Comparison of ENCODE assay signal across 8 cellular contexts in genomic region chr1:230067871-230068814, GRCh38. TPM values are rescaled to one million over a fixed set of nuclear protein-coding genes. Genes with fewer than 3 reads are reported as not detected.
DNase-seq lines count a peak whose midpoint lies in the region; ATAC-seq and TF ChIP-seq lines count a peak whose summit lies in the region.

No MANE protein-coding gene starts in this region.

- DNase-seq in EL (peak; percentile 29), Karpas-422 (no peak), mucosa of descending colon (peak; percentile 48 to 67 (median 62)), testis (peak; percentile 33), ureter (ENCODE audit: low spot score) (no peak)
- peak; percentile 71 for DNase-seq in activated CD8-positive, alpha-beta memory T cell treated with anti-CD3 and anti-CD28 coated beads, Interleukin-2, amount 50 U/mL, for 48 hours

- 1% methylated on average over 61 to 65 of the region's 65 CpGs for WGBS in esophagus, 2 donors
- WGBS in testis, 2 donors = 1 to 5% methylated on average over 21 to 65 of the region's 65 CpGs

- no peaks in the 10 kb centered on the region for H3K79me2 ChIP-seq in Karpas-422 (ENCODE audit: low read length)

- H3K27ac ChIP-seq in Karpas-422 (ENCODE audit: low read length) (no peak overlapping the region), esophagus (ENCODE audit: low read depth in 2 of 2, low read length in 1 of 2) (peak overlapping the region; percentile 87 to 88), testis (peak overlapping the region; percentile 89 to 91)

- peak overlapping the region; percentile 92 for H3K4me2 ChIP-seq in Karpas-422 (ENCODE audit: low read depth, low read length, poor library complexity, severe bottlenecking)

- TF ChIP-seq CTCF in mucosa of descending colon (IDR thresholded peaks at IDR 0.05) (no peak), testis (IDR thresholded peaks at IDR 0.05) (no peak)

- H3K4me3 ChIP-seq in Karpas-422 (ENCODE audit: low read length) (peak overlapping the region; percentile 85), esophagus (ENCODE audit: low read depth in 1 of 2, low read length in 2 of 2) (peak overlapping the region; percentile 69 to 96), mucosa of descending colon (peak overlapping the region; percentile 79), testis (peak overlapping the region; percentile 84 to 86)

- intact Hi-C loops in mucosa of descending colon (cut with DNase I, micrococcal nuclease) = loop anchor here in 1 of 2 donors (5.0 kb wide), 1 partner anchor 461 kb away; no protein-coding TSS in a partner anchor
- intact Hi-C loops in testis (cut with DNase I; ENCODE audit: low total_unique reads) = loop anchor here (5.0 kb wide), 1 partner anchor 144 kb away; no protein-coding TSS in a partner anchor

- H3K9me3 ChIP-seq in Karpas-422 (ENCODE audit: low read length) = no peaks in the 10 kb centered on the region
- no peaks in the 10 kb centered on the region for H3K9me3 ChIP-seq in esophagus (ENCODE audit: control insufficient read depth in 2 of 2, insufficient read depth in 1 of 2, low read depth in 1 of 2, low read length in 1 of 2)
- no peaks in the 10 kb centered on the region for H3K9me3 ChIP-seq in mucosa of descending colon
- H3K9me3 ChIP-seq in testis = no peaks in the 10 kb centered on the region

- peak; percentile 42 for ATAC-seq in mucosa of descending colon
- no peak for ATAC-seq in HG02870 (IDR thresholded peaks at IDR 0.05; ENCODE audit: unreplicated experiment)

- peaks cover 25% of the 10 kb centered on the region for H3K4me1 ChIP-seq in Karpas-422 (ENCODE audit: low read length)
- peaks cover 0 to 8% of the 10 kb centered on the region in 2 donors for H3K4me1 ChIP-seq in esophagus (ENCODE audit: control insufficient read depth in 2 of 2, insufficient read depth in 2 of 2, low read length in 1 of 2)
- peaks cover 14% of the 10 kb centered on the region for H3K4me1 ChIP-seq in mucosa of descending colon (ENCODE audit: low read depth)
- peaks cover 22% of the 10 kb centered on the region for H3K4me1 ChIP-seq in testis

- H3K9me2 ChIP-seq in Karpas-422 (replicated peaks; ENCODE audit: insufficient read depth, low read length) = no peaks in the 10 kb centered on the region

- TF ChIP-seq POLR2A in testis (IDR thresholded peaks at IDR 0.05) = no peak

- peaks cover 46% of the 10 kb centered on the region for H4K20me1 ChIP-seq in Karpas-422 (ENCODE audit: insufficient read depth, low read depth, low read length)

- peak overlapping the region; percentile 77 for H3K9ac ChIP-seq in Karpas-422 (ENCODE audit: low read length)

- no peak overlapping the region for H2AFZ ChIP-seq in Karpas-422 (ENCODE audit: low read length)

- H3K36me3 ChIP-seq in Karpas-422 (ENCODE audit: insufficient read depth, low read length) (no peaks in the 10 kb centered on the region), esophagus (ENCODE audit: control insufficient read depth in 2 of 2, insufficient read depth in 2 of 2, low read length in 1 of 2) (no peaks in the 10 kb centered on the region), mucosa of descending colon (ENCODE audit: low read depth) (no peaks in the 10 kb centered on the region), testis (ENCODE audit: low read depth, missing control alignments) (no peaks in the 10 kb centered on the region)

- H3K27me3 ChIP-seq in Karpas-422 (ENCODE audit: low read length) = no peaks in the 10 kb centered on the region
- no peaks in the 10 kb centered on the region for H3K27me3 ChIP-seq in esophagus (ENCODE audit: control insufficient read depth in 1 of 2, insufficient read depth in 2 of 2, low read length in 2 of 2)
- H3K27me3 ChIP-seq in testis = no peaks in the 10 kb centered on the region

RNA-seq across cellular contexts. Expression of gene GALNT2, which starts 1.1 kb away (rescaled TPM):
- 2.7 and 4.4 TPM in 2 replicates for total RNA-seq in Karpas-422 (2014; rRNA removed; shearing (Covaris generic); ENCODE audit: low replicate concordance)
- polyA plus RNA-seq in esophagus (10 to 100 TPM; 11.2 to 15.3 TPM), testis (ENCODE audit: insufficient read depth, low read depth, low replicate concordance) (63.0 TPM)
- total RNA-seq in mucosa of descending colon (10 to 100 TPM; 29.5 to 59.1 (median 55.2) TPM), testis (100 to 1,000 TPM; 114 to 135 TPM), ureter (67.9 TPM)

Comparison
In these comparisons a context has a peak if more than half of its experiments do, and no peak if none do; other contexts are left out.
1. DNase-seq: peak in EL (single experiment), activated CD8-positive, alpha-beta memory T cell treated with anti-CD3 and anti-CD28 coated beads, Interleukin-2, amount 50 U/mL, for 48 hours (single experiment), mucosa of descending colon (3 of 3) and testis (single experiment); none in Karpas-422 (single experiment) and ureter (single experiment).
2. Peak in every context shown above with its lines, with median percentiles within 50 percentile points of each other: H3K4me3 ChIP-seq.